In the genomic region with DNA sequence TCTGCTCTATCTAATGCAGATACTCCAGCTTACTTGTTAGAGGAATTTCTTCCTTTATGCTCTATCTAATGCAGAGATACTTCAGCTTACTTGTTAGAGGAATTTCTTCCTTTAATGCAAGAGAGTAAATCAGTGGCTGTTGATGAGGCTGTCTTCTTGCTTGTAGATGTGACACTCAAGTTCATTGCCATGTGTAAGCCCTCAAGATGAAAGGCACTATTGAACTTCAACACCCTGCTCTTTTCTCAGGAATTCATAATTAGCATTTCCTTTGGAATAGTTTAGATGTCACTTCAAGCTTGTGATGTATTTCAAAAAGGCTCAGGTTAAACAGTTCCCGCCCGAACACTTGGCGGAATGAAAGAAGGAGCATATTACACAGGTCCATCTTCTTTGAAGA, we compare ENCODE assay signal across 21 cellular contexts.
"Had no signal": no experiment of that assay in that cellular context is flagged by ENCODE, and none has a peak within 500 bp of the region (broad histone marks: within the 10 kb centered on the region; RNA-seq: fewer than 3 reads in every experiment).

No MANE protein-coding gene starts in this region.

- H3K36me3 Mint-ChIP-seq: immature natural killer cell had no signal

- H3K4me1 Mint-ChIP-seq: immature natural killer cell had no signal

- H3K27ac Mint-ChIP-seq: immature natural killer cell had no signal

- DNase-seq: dermis blood vessel endothelial cell; dorsolateral prefrontal cortex; effector CD4-positive, alpha-beta T cell; effector memory CD4-positive, alpha-beta T cell; foreskin keratinocyte; heart left ventricle; hypothalamus; immature natural killer cell; islet precursor cell; kidney; kidney glomerular epithelial cell; left colon; left lung; left ventricle myocardium superior; lower lobe of right lung; mesenchymal stem cell; midbrain had no signal

- H3K4me3 Mint-ChIP-seq: immature natural killer cell had no signal

- H3K27ac ChIP-seq: coronary artery, dorsolateral prefrontal cortex, esophagus muscularis mucosa, foreskin keratinocyte, gastroesophageal sphincter, heart left ventricle, hepatocyte, left lung, lower lobe of right lung had no signal

- ATAC-seq: foreskin keratinocyte, gastroesophageal sphincter, heart left ventricle, left colon, left lung, left ventricle myocardium superior, lower lobe of right lung had no signal
